Comparison of ENCODE assay signal across 17 cellular contexts in genomic region chr9:94111446-94111845, GRCh38. TPM values are rescaled to one million over a fixed set of nuclear protein-coding genes. Genes with fewer than 3 reads are reported as not detected.
DNase-seq lines count a peak whose midpoint lies in the region; ATAC-seq, FAIRE-seq and TF ChIP-seq lines count a peak whose summit lies in the region.
"Had no signal": no experiment of that assay in that cellular context is flagged by ENCODE, and none has a peak within 500 bp of the region (broad histone marks: within the 10 kb centered on the region; RNA-seq: fewer than 3 reads in every experiment).

No MANE protein-coding gene starts in this region.

- TF ChIP-seq RAD21 in A549 (conservative IDR thresholded peaks at IDR 0.05 in 1 of 2, IDR thresholded peaks at IDR 0.05 in 1 of 2), result no peak

- H3K27me3 ChIP-seq in osteoblast (ENCODE audit: insufficient read depth, low read length), result no peaks in the 10 kb centered on the region

- TF ChIP-seq CTCF in A549 (IDR thresholded peaks at IDR 0.05) (no peak), osteoblast (IDR thresholded peaks at IDR 0.05; ENCODE audit: extremely low read depth, low read depth, low read length) (no peak)

- TF ChIP-seq POLR2A in A549 (IDR thresholded peaks at IDR 0.05; ENCODE audit: low read length), result no peak

- no peaks in the 10 kb centered on the region for H3K4me1 ChIP-seq in A549
- H3K4me1 ChIP-seq in osteoblast (ENCODE audit: insufficient read depth, low read length), result peaks cover 15% of the 10 kb centered on the region

- WGBS in A549 (ENCODE audit: missing lambda C conversion rate), result 55% methylated on average over 2 of the region's 2 CpGs

- POLR2A ChIA-PET in A549 (lab: Yijun Ruan, JAX), result no interaction called here

- ATAC-seq in A549 (no peak), HG03521 (IDR thresholded peaks at IDR 0.05; ENCODE audit: unreplicated experiment) (no peak)

- no peaks in the 10 kb centered on the region for H3K79me2 ChIP-seq in osteoblast (ENCODE audit: insufficient read depth, low read length)

- FAIRE-seq in A549 (lab: Jason Lieb, UNC), result peak; percentile 13
- FAIRE-seq: GM18507 had no signal

- H3K4me2 ChIP-seq in A549 (no peak overlapping the region), osteoblast (ENCODE audit: insufficient read depth, low read length) (peak overlapping the region; percentile 4)

- H4K20me1 ChIP-seq in osteoblast (ENCODE audit: insufficient read depth, low read length), result no peaks in the 10 kb centered on the region

- TF ChIP-seq EP300 in A549 (IDR thresholded peaks at IDR 0.05), result no peak

- DNase-seq in A549 (ENCODE audit: low read depth in 1 of 2, low spot score in 1 of 2) (no peak), epithelial cell of prostate (ENCODE audit: low read depth, low spot score) (no peak), osteoblast (ENCODE audit: insufficient read length, low spot score, missing footprints) (no peak), kidney glomerular epithelial cell (lab: John Stamatoyannopoulos, UW) (no peak), SIG-M5 treated with dmso at 0.1 percent for 504 hours (lab: John Stamatoyannopoulos, UW; ENCODE audit: unreplicated experiment) (no peak)
- DNase-seq in stimulated activated CD4-positive, alpha-beta T cell treated with anti-CD3 and anti-CD28 coated beads, Interleukin-4, amount 100 ng/mL, for 4 hours, result no peak
- DNase-seq: AML-193; DMS53; H7; NCI-H1048; NCI-H146; NCI-H526 treated with DMSO at 0.1 percent for 48 hours; NK-92 treated with Interleukin-12 subunit alpha and Interleukin-12 subunit beta, amount 100 ng/mL, for 24 hours had no signal

- no peak overlapping the region for H3K27ac ChIP-seq in A549
- H3K27ac ChIP-seq in angular gyrus (ENCODE audit: low read depth, low read length), result peak overlapping the region; percentile 93
- H3K27ac ChIP-seq in epithelial cell of prostate, result peak overlapping the region; percentile 45
- peak overlapping the region; percentile 4 for H3K27ac ChIP-seq in osteoblast (ENCODE audit: low read depth, low read length)
- H3K27ac ChIP-seq: RWPE1 had no signal

- no peaks in the 10 kb centered on the region for H3K36me3 ChIP-seq in osteoblast (ENCODE audit: insufficient read depth, low read length)

- H3K9me3 ChIP-seq in A549 (no peaks in the 10 kb centered on the region), osteoblast (ENCODE audit: low read depth, low read length) (no peaks in the 10 kb centered on the region)

- H3K4me3 ChIP-seq in A549 (no peak overlapping the region), osteoblast (ENCODE audit: insufficient read depth, low read length) (no peak overlapping the region)

- no peak overlapping the region for H2AFZ ChIP-seq in osteoblast (ENCODE audit: low read length)

- CTCF ChIA-PET in A549 (lab: Yijun Ruan, JAX), result interaction anchor here (1.5 kb wide), 1 partner anchor 45 kb away, joined by 3 read pairs; no protein-coding TSS in a partner anchor

TF ChIP-seq in A549, 52 proteins besides CTCF, POLR2A, EP300 and RAD21:
- TF ChIP-seq EHF (CRISPR knock-in tag; IDR thresholded peaks at IDR 0.05), result no peak
- TF ChIP-seq PHF8 (IDR thresholded peaks at IDR 0.05; ENCODE audit: borderline replicate concordance, low read depth), result no peak
- no peak for TF ChIP-seq USF2 (IDR thresholded peaks at IDR 0.05)
- TF ChIP-seq, protein P1, sequence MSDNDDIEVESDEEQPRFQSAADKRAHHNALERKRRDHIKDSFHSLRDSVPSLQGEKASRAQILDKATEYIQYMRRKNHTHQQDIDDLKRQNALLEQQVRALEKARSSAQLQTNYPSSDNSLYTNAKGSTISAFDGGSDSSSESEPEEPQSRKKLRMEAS (IDR thresholded peaks at IDR 0.05), result no peak
- no peak for TF ChIP-seq RNF2 (IDR thresholded peaks at IDR 0.05; ENCODE audit: borderline replicate concordance, low read depth)
- TF ChIP-seq HEYL (CRISPR knock-in tag; IDR thresholded peaks at IDR 0.05), result no peak
- no peak for TF ChIP-seq NPAS2 (CRISPR knock-in tag; IDR thresholded peaks at IDR 0.05; ENCODE audit: borderline replicate concordance)
- TF ChIP-seq HOXA7 (CRISPR knock-in tag; IDR thresholded peaks at IDR 0.05), result no peak
- no peak for TF ChIP-seq RCOR1 (IDR thresholded peaks at IDR 0.05; ENCODE audit: low read depth, low read length)
- no peak for TF ChIP-seq CBX8 (IDR thresholded peaks at IDR 0.05)
- TF ChIP-seq SMC3 (IDR thresholded peaks at IDR 0.05), result no peak

RNA-seq across cellular contexts. Expression of gene PTPDC1, which starts 27.2 kb away (rescaled TPM):
- polyA plus RNA-seq in A549 (2011; rRNA removed) (15.1 and 16.9 TPM in 2 replicates), A549 (2017; fragmentation: RNase III; extraction: RNeasy Plus Mini Kit Qiagen cat#74134 plus additional on column Dnase treatment) (3.6 to 3.9 TPM (median 3.8 TPM) in 3 replicates)
- polyA plus RNA-seq in A549 (2012; cell fraction: cytosol; rRNA removed), result 3.6 and 4.2 TPM in 2 replicates
- polyA plus RNA-seq in A549 (2012; cell fraction: nucleus; rRNA removed), result 5.1 and 7.0 TPM in 2 replicates
- 15.9 and 18.1 TPM in 2 replicates for polyA minus RNA-seq in A549 (2011; rRNA and poly(A)+ RNA removed)
- 16.8 and 17.0 TPM in 2 replicates for total RNA-seq in osteoblast

Comparison
In these comparisons a context has a peak if more than half of its experiments do, and no peak if none do; other contexts are left out.
1. H3K27ac ChIP-seq: peak in angular gyrus (single experiment), epithelial cell of prostate (single experiment) and osteoblast (single experiment); none in A549 (0 of 2).